ENCODE assay signal across 19 cellular contexts in the genomic region with DNA sequence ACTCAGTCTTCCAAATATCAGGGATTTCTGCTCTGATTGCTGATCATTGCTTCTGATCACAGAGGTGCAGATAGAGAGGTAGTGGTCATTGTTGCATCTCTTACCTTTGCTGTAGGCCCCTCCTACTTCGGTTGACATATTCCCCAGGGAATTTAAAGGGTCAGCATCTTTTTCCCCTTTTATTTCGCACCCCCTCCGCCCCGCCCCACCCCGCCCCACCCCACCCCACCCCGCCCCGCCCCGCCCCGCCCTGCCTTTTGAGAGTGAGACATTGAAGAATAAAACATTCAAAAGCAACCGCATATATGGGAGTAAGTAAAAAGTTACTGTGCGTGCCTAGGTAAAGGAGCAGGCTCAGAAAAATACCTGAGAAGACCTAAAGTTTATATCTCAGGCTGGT.
DNase-seq lines count a peak whose midpoint lies in the region; FAIRE-seq and TF ChIP-seq lines count a peak whose summit lies in the region.
"Had no signal": no experiment of that assay in that cellular context is flagged by ENCODE, and none has a peak within 500 bp of the region (broad histone marks: within the 10 kb centered on the region; RNA-seq: fewer than 3 reads in every experiment).

No MANE protein-coding gene starts in this region.

- no peak overlapping the region for H3K4ac ChIP-seq in H1 (replicated peaks; ENCODE audit: insufficient read length, low read depth, low read length)

- CTCF ChIA-PET in H1 (lab: Charles Lee; ENCODE audit: partially characterized antibody): no interaction called here

- peak overlapping the region; percentile 51; the same call in 1 of the 2 replicates for H4K8ac ChIP-seq in H1 (ENCODE audit: extremely low read depth, insufficient read depth, low read length)

- no peaks in the 10 kb centered on the region for H3K79me1 ChIP-seq in H1 (ENCODE audit: low read depth, low read length)

- no peak overlapping the region for H2BK12ac ChIP-seq in H1 (ENCODE audit: low read depth, low read length)

- no peak overlapping the region for H4K5ac ChIP-seq in H1 (ENCODE audit: insufficient read length, low read depth, low read length)

- no peaks in the 10 kb centered on the region for H3K4me1 ChIP-seq in H1 (replicated peaks in 1 of 4; ENCODE audit: control insufficient read depth in 3 of 4, insufficient read depth in 4 of 4, low read length in 3 of 4)
- H3K4me1 ChIP-seq: Caco-2 had no signal

- FAIRE-seq in H1 (lab: Jason Lieb, UNC) (no peak), GM12892 (lab: Jason Lieb, UNC) (no peak)
- FAIRE-seq: A549, D721Med, G401.6, GM12891, GM18507 had no signal

- H2AK5ac ChIP-seq in H1 (ENCODE audit: low read depth, low read length): no peak overlapping the region

- H2BK15ac ChIP-seq in H1 (ENCODE audit: low read length): no peak overlapping the region

- WGBS in H1 (ENCODE audit: extremely low coverage in 1 of 2, insufficient coverage in 1 of 2, insufficient read length in 1 of 2, insufficient replicate concordance in 2 of 2, low coverage in 1 of 2, low lambda C conversion rate in 2 of 2, missing lambda C conversion rate in 1 of 2), 2 experiments: 100% methylated on average over 2 of the region's 11 CpGs; no CpG with 5 or more reads in 1 of the 2 experiments

- no peak overlapping the region for H2BK20ac ChIP-seq in H1 (ENCODE audit: low read length)

- H3K18ac ChIP-seq in H1 (ENCODE audit: extremely low read depth, low read length): no peak overlapping the region

- H2BK5ac ChIP-seq in H1 (ENCODE audit: low read depth, low read length): no peak overlapping the region

- TF ChIP-seq EP300 in H1 (IDR thresholded peaks at IDR 0.05; ENCODE audit: borderline replicate concordance in 1 of 2, low read depth in 2 of 2, low read length in 2 of 2): no peak

- H3K9ac ChIP-seq in H1 (replicated peaks in 1 of 4; ENCODE audit: extremely low read depth in 1 of 4, low read depth in 3 of 4, low read length in 3 of 4): no peak overlapping the region
- H3K9ac ChIP-seq: BLaER1 treated with 17β-estradiol and CSF1 and Interleukin-3, amounts not matched to agents 10 nM and 100 nM had no signal

- H3K36me3 ChIP-seq in H7 (replicated peaks; ENCODE audit: control insufficient read depth, insufficient read depth, low read length): no peaks in the 10 kb centered on the region
- no peaks in the 10 kb centered on the region for H3K36me3 ChIP-seq in H1 (ENCODE audit: control insufficient read depth in 2 of 4, insufficient read depth in 4 of 4, low read length in 3 of 4)
- H3K36me3 ChIP-seq: BLaER1 treated with 17β-estradiol and CSF1 and Interleukin-3, amounts not matched to agents 10 nM and 100 nM had no signal

- H3K23me2 ChIP-seq in H1 (ENCODE audit: low read depth, low read length): no peaks in the 10 kb centered on the region

- H3K27ac ChIP-seq in 22Rv1 (peak overlapping the region; percentile 36; the same call in 1 of the 2 replicates), H1 (ENCODE audit: low read depth, low read length) (no peak overlapping the region)
- H3K27ac ChIP-seq: A549; BLaER1 treated with 17β-estradiol and CSF1 and Interleukin-3, amounts not matched to agents 10 nM and 100 nM; C4-2B had no signal

- H3K23ac ChIP-seq in H1 (ENCODE audit: insufficient read length): no peak overlapping the region

- no peak overlapping the region for H2BK120ac ChIP-seq in H1 (replicated peaks; ENCODE audit: low read depth, low read length)

- no peak overlapping the region for H3K4me2 ChIP-seq in H1 (ENCODE audit: insufficient read depth in 1 of 2, low read depth in 2 of 2, low read length in 2 of 2)
- H3K4me2 ChIP-seq: A549; BLaER1 treated with 17β-estradiol and CSF1 and Interleukin-3, amounts not matched to agents 10 nM and 100 nM had no signal

- TF ChIP-seq POLR2A in H1 (IDR thresholded peaks at IDR 0.05; ENCODE audit: control extremely low read depth in 1 of 2, low read depth in 2 of 2, low read length in 2 of 2) (no peak), GM12892 (IDR thresholded peaks at IDR 0.05; ENCODE audit: low read depth, low read length) (no peak)

- peak; percentile 3 for DNase-seq in H7
- no peak for DNase-seq in H1 (ENCODE audit: low read depth in 1 of 2, low spot score in 2 of 2)
- DNase-seq in HuH-7.5 (ENCODE audit: low spot score): no peak
- DNase-seq in GM12892 (ENCODE audit: insufficient read length): no peak
- DNase-seq: AML-193; Caco-2; Calu3; CD4-positive, alpha-beta T cell; CD8-positive, alpha-beta T cell; DMS79 treated with DMSO at 0.1 percent for 48 hours; GF-D8 had no signal

- H3K4me3 ChIP-seq in H7 (ENCODE audit: insufficient read depth, low read depth, low read length) (no peak overlapping the region), H1 (ENCODE audit: extremely low read depth in 1 of 4, insufficient read depth in 2 of 4, low read depth in 3 of 4, low read length in 4 of 4) (no peak overlapping the region)
- H3K4me3 ChIP-seq: A549; BLaER1 treated with 17β-estradiol and CSF1 and Interleukin-3, amounts not matched to agents 10 nM and 100 nM had no signal

- H3K27me3 ChIP-seq in H7 (ENCODE audit: control insufficient read depth, insufficient read depth, low read length) (no peaks in the 10 kb centered on the region), H1 (replicated peaks in 1 of 4; ENCODE audit: control insufficient read depth in 3 of 4, extremely low read depth in 1 of 4, insufficient read depth in 3 of 4, low read length in 3 of 4) (no peaks in the 10 kb centered on the region)
- H3K27me3 ChIP-seq: BLaER1 treated with 17β-estradiol and CSF1 and Interleukin-3, amounts not matched to agents 10 nM and 100 nM had no signal

- H3K79me2 ChIP-seq in H1 (ENCODE audit: control insufficient read depth in 1 of 2, insufficient read depth in 2 of 2, low read length in 2 of 2): no peaks in the 10 kb centered on the region

- TF ChIP-seq RAD21 in H1 (IDR thresholded peaks at IDR 0.05 in 1 of 2, conservative IDR thresholded peaks at IDR 0.05 in 1 of 2; ENCODE audit: low read depth in 2 of 2, low read length in 2 of 2): no peak

- no peak overlapping the region for H3K56ac ChIP-seq in H1 (replicated peaks; ENCODE audit: insufficient read length, low read depth, low read length)

- POLR2A ChIA-PET in H1 (lab: Charles Lee; ENCODE audit: partially characterized antibody): interaction anchor here (1.3 kb wide), 1 partner anchor 14 kb away, joined by 3 read pairs; no protein-coding TSS in a partner anchor

- H3K9me3 ChIP-seq in H1 (ENCODE audit: insufficient read depth in 2 of 2, low read depth in 1 of 2, low read length in 1 of 2): no peaks in the 10 kb centered on the region
- H3K9me3 ChIP-seq: A549; BLaER1 treated with 17β-estradiol and CSF1 and Interleukin-3, amounts not matched to agents 10 nM and 100 nM; Caco-2 had no signal

- TF ChIP-seq CTCF in 22Rv1 (IDR thresholded peaks at IDR 0.05): no peak
- TF ChIP-seq CTCF in H1 (IDR thresholded peaks at IDR 0.05; ENCODE audit: control extremely low read depth in 1 of 3, insufficient read depth in 1 of 3, low read depth in 1 of 3, low read length in 3 of 3): no peak

- no peak overlapping the region for H3K14ac ChIP-seq in H1 (ENCODE audit: insufficient read length)

- H4K20me1 ChIP-seq in H1 (replicated peaks in 1 of 2; ENCODE audit: control insufficient read depth in 1 of 2, insufficient read depth in 2 of 2, low read length in 2 of 2): no peaks in the 10 kb centered on the region
- H4K20me1 ChIP-seq: BLaER1 treated with 17β-estradiol and CSF1 and Interleukin-3, amounts not matched to agents 10 nM and 100 nM had no signal

- no peak overlapping the region for H4K91ac ChIP-seq in H1 (replicated peaks; ENCODE audit: insufficient read length, low read length)

- H2AFZ ChIP-seq in H1 (ENCODE audit: low read length): peak overlapping the region; percentile 51; the same call in 1 of the 2 replicates

TF ChIP-seq in H1, 55 proteins besides CTCF, POLR2A, EP300 and RAD21:
- TF ChIP-seq EGR1 (IDR thresholded peaks at IDR 0.05; ENCODE audit: borderline replicate concordance, low read depth, low read length) (no peak), TEAD4 (IDR thresholded peaks at IDR 0.05; ENCODE audit: low read depth, low read length) (no peak), JUND (IDR thresholded peaks at IDR 0.05; ENCODE audit: low read length) (no peak), SIRT6 (IDR thresholded peaks at IDR 0.05; ENCODE audit: low read length) (no peak), BCL11A (IDR thresholded peaks at IDR 0.05; ENCODE audit: low read depth in 2 of 2, low read length in 2 of 2) (no peak), JUN (IDR thresholded peaks at IDR 0.05; ENCODE audit: low read depth, low read length) (no peak)
- TF ChIP-seq, protein P1, sequence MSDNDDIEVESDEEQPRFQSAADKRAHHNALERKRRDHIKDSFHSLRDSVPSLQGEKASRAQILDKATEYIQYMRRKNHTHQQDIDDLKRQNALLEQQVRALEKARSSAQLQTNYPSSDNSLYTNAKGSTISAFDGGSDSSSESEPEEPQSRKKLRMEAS (IDR thresholded peaks at IDR 0.05): no peak
TF ChIP-seq in H1: peak in this region for 0.
